In genomic region chr1:65041014-65041413, GRCh38 we compare ENCODE assay signal across 17 cellular contexts.
DNase-seq lines count a peak whose midpoint lies in the region; ATAC-seq and TF ChIP-seq lines count a peak whose summit lies in the region.
"Had no signal": no experiment of that assay in that cellular context is flagged by ENCODE, and none has a peak within 500 bp of the region (broad histone marks: within the 10 kb centered on the region; RNA-seq: fewer than 3 reads in every experiment).

No MANE protein-coding gene starts in this region.

- H3K36me3 Mint-ChIP-seq in activated T-cell treated with anti-CD3 and anti-CD28 coated beads, Interleukin-2, amount 50 U/mL, for 24 hours (ENCODE audit: low read depth): no peaks in the 10 kb centered on the region

- no peak overlapping the region for H3K4me3 ChIP-seq in right atrium auricular region
- H3K4me3 ChIP-seq in left ventricle myocardium inferior: no peak overlapping the region
- H3K4me3 ChIP-seq: thoracic aorta had no signal

- no peaks in the 10 kb centered on the region for H3K36me3 ChIP-seq in right atrium auricular region
- H3K36me3 ChIP-seq in left ventricle myocardium inferior: peaks cover 9% of the 10 kb centered on the region
- H3K36me3 ChIP-seq: thoracic aorta had no signal

- H3K4me1 Mint-ChIP-seq in activated T-cell treated with anti-CD3 and anti-CD28 coated beads, Interleukin-2, amount 50 U/mL, for 24 hours (ENCODE audit: low read depth): peaks cover 28% of the 10 kb centered on the region

- H3K4me1 ChIP-seq in right atrium auricular region (peaks cover 0 to 11% of the 10 kb centered on the region in 2 donors), left ventricle myocardium inferior (peaks cover 32% of the 10 kb centered on the region)

- intact Hi-C loops in Right ventricle myocardium superior (cut with DNase I): no loop called here
- intact Hi-C loops in left ventricle myocardium inferior (cut with micrococcal nuclease): no loop called here

- H3K4me3 Mint-ChIP-seq in activated T-cell treated with anti-CD3 and anti-CD28 coated beads, Interleukin-2, amount 50 U/mL, for 24 hours: no peak overlapping the region
- H3K4me3 Mint-ChIP-seq: activated CD8-positive, alpha-beta T cell treated with anti-CD3 and anti-CD28 coated beads, Interleukin-2, amount 10 ng/mL, durations not matched to agents 7 days and 5 days; T-helper 2 cell treated with Interferon-gamma antibody and Interleukin-4, amounts not matched to agents 5 μg/mL and 100 μg/mL, for 36 hours had no signal

- H3K9me3 ChIP-seq in right atrium auricular region (no peaks in the 10 kb centered on the region), left ventricle myocardium inferior (replicated peaks) (no peaks in the 10 kb centered on the region)
- H3K9me3 ChIP-seq: thoracic aorta had no signal

- no peaks in the 10 kb centered on the region for H3K9me3 Mint-ChIP-seq in activated T-cell treated with anti-CD3 and anti-CD28 coated beads, Interleukin-2, amount 50 U/mL, for 24 hours
- H3K9me3 Mint-ChIP-seq: T-helper 2 cell treated with Interferon-gamma antibody and Interleukin-4, amounts not matched to agents 5 μg/mL and 100 μg/mL, for 36 hours had no signal

- H3K27me3 ChIP-seq in right atrium auricular region: no peaks in the 10 kb centered on the region
- no peaks in the 10 kb centered on the region for H3K27me3 ChIP-seq in left ventricle myocardium inferior (ENCODE audit: low read depth)

- ATAC-seq in Right ventricle myocardium superior (ENCODE audit: poor library complexity): peak; percentile 75
- ATAC-seq in HG03378 (IDR thresholded peaks at IDR 0.05; ENCODE audit: unreplicated experiment): peak; percentile 7

- no peak overlapping the region for H3K27ac Mint-ChIP-seq in activated T-cell treated with anti-CD3 and anti-CD28 coated beads, Interleukin-2, amount 50 U/mL, for 24 hours
- H3K27ac Mint-ChIP-seq: activated CD8-positive, alpha-beta T cell treated with anti-CD3 and anti-CD28 coated beads, Interleukin-2, amount 10 ng/mL, durations not matched to agents 7 days and 5 days; T-helper 2 cell treated with Interferon-gamma antibody and Interleukin-4, amounts not matched to agents 5 μg/mL and 100 μg/mL, for 36 hours had no signal

- H3K27me3 Mint-ChIP-seq in activated T-cell treated with anti-CD3 and anti-CD28 coated beads, Interleukin-2, amount 50 U/mL, for 24 hours: no peaks in the 10 kb centered on the region

- no peak for TF ChIP-seq CTCF in right atrium auricular region (IDR thresholded peaks at IDR 0.05)
- TF ChIP-seq CTCF in left ventricle myocardium inferior (IDR thresholded peaks at IDR 0.05; ENCODE audit: borderline replicate concordance): no peak

- no peak overlapping the region for H3K27ac ChIP-seq in right atrium auricular region
- no peak overlapping the region for H3K27ac ChIP-seq in left ventricle myocardium inferior (replicated peaks)
- H3K27ac ChIP-seq: RWPE1, thoracic aorta had no signal

- DNase-seq in Right ventricle myocardium superior (peak; percentile 46), right atrium auricular region (ENCODE audit: low spot score) (no peak), left ventricle myocardium inferior (peak; percentile 30), NCI-H526 treated with DMSO at 0.1 percent for 48 hours (lab: John Stamatoyannopoulos, UW) (no peak), DMS 273 (lab: John Stamatoyannopoulos, UW; ENCODE audit: unreplicated experiment) (no peak), HPDE6-E6E7 (ENCODE audit: extremely low spot score) (no peak)
- no peak for DNase-seq in activated T-cell treated with anti-CD3 and anti-CD28 coated beads, Interleukin-2, amount 50 U/mL, for 24 hours
- DNase-seq: activated gamma-delta T cell treated with Interleukin-2 at 50 U/mL for 16 hours, DMS 273 treated with DMSO at 0.1 percent for 48 hours, foreskin melanocyte, islet precursor cell, NCI-H345 had no signal

Comparison
In these comparisons a context has a peak if more than half of its experiments do, and no peak if none do; other contexts are left out.
1. DNase-seq: peak in Right ventricle myocardium superior (single experiment) and left ventricle myocardium inferior (single experiment); none in right atrium auricular region (single experiment), NCI-H526 treated with DMSO at 0.1 percent for 48 hours (single experiment), DMS 273 (single experiment), activated T-cell treated with anti-CD3 and anti-CD28 coated beads, Interleukin-2, amount 50 U/mL, for 24 hours (single experiment) and HPDE6-E6E7 (single experiment).